In the genomic region with DNA sequence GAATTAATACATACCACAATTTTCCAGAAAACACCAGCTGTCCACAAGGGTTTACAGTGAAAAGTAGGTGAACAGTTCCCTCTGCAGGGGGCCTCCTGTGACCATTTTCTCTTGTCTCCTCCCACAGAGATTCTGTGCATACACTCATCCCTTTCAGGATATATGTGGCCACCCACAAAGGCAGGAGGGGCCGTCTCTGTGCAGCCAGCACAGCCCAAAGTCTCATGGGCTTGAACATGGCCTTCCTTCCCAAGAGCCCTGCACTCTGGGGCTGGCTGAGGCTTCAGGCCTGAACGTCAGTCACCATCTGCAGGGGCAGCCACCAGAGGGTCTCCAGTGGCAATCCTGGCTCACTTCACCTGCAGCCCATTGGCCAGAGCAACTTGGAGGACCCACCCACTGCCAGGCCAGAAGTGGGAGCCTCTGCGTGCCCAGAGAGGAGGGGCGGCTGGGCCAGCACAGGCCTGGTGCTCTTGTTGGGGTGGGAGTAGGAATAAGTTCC, we compare ENCODE assay signal across 11 cellular contexts. TPM values are rescaled to one million over a fixed set of nuclear protein-coding genes. Genes with fewer than 3 reads are reported as not detected.
DNase-seq lines count a peak whose midpoint lies in the region; ATAC-seq and TF ChIP-seq lines count a peak whose summit lies in the region.
"Had no signal": no experiment of that assay in that cellular context is flagged by ENCODE, and none has a peak within 500 bp of the region (broad histone marks: within the 10 kb centered on the region; RNA-seq: fewer than 3 reads in every experiment).

No MANE protein-coding gene starts in this region.

- H3K9me3 Mint-ChIP-seq in HFFc6 (no peaks in the 10 kb centered on the region), glutamatergic neuron (ENCODE audit: unreplicated experiment) (peaks cover 8% of the 10 kb centered on the region)

- H3K27ac Mint-ChIP-seq in HFFc6 (no peak overlapping the region), glutamatergic neuron (ENCODE audit: unreplicated experiment) (peak overlapping the region; percentile 15)

- no peaks in the 10 kb centered on the region for H3K36me3 Mint-ChIP-seq in HFFc6 (ENCODE audit: low read depth)
- no peaks in the 10 kb centered on the region for H3K36me3 Mint-ChIP-seq in glutamatergic neuron (ENCODE audit: unreplicated experiment)

- H3K4me1 Mint-ChIP-seq in HFFc6 (ENCODE audit: low read depth) (peaks cover 17% of the 10 kb centered on the region), glutamatergic neuron (ENCODE audit: low read depth, unreplicated experiment) (peaks cover 11% of the 10 kb centered on the region)

- H3K27me3 Mint-ChIP-seq in HFFc6 (ENCODE audit: insufficient read depth) (no peaks in the 10 kb centered on the region; the same call in none of the 2 replicates), glutamatergic neuron (ENCODE audit: unreplicated experiment) (peaks cover 11% of the 10 kb centered on the region)

- POLR2A ChIA-PET in AG04449 (lab: Yijun Ruan, JAX), result no interaction called here

- no peak overlapping the region for H3K4me3 Mint-ChIP-seq in HFFc6
- peak overlapping the region; percentile 30 for H3K4me3 Mint-ChIP-seq in glutamatergic neuron (ENCODE audit: unreplicated experiment)

- peak; percentile 10 for DNase-seq in AG04449 (ENCODE audit: low read depth, low spot score)
- DNase-seq in HFFc6, result peak; percentile 28
- DNase-seq in SK-N-DZ (ENCODE audit: low spot score), result peak; percentile 77
- DNase-seq in glutamatergic neuron, result peak; percentile 56
- no peak for DNase-seq in DMS114 treated with DMSO at 0.1 percent for 48 hours (lab: John Stamatoyannopoulos, UW; ENCODE audit: unreplicated experiment)
- no peak for DNase-seq in NCI-H748 (lab: John Stamatoyannopoulos, UW; ENCODE audit: unreplicated experiment)
- DNase-seq in NCI-H526 treated with DMSO at 0.1 percent for 48 hours (lab: John Stamatoyannopoulos, UW), result no peak
- DNase-seq: activated CD8-positive, alpha-beta memory T cell treated with anti-CD3 and anti-CD28 coated beads, Interleukin-2, amount 50 U/mL, for 4 hours; Calu3; NCI-H1092 had no signal

- TF ChIP-seq CTCF in AG04449 (IDR thresholded peaks at IDR 0.05; ENCODE audit: insufficient read depth, low read length, missing control alignments), result peak; percentile 9
- 0 out of 2 replicates have a peak, but pooled peaks have one; percentile 23 for TF ChIP-seq CTCF in HFFc6 (IDR thresholded peaks at IDR 0.05)
- no peak for TF ChIP-seq CTCF in glutamatergic neuron (IDR thresholded peaks at IDR 0.05; ENCODE audit: partially characterized antibody, unreplicated experiment)

- ATAC-seq in HG02610 (IDR thresholded peaks at IDR 0.05; ENCODE audit: unreplicated experiment), result no peak

- CTCF ChIA-PET in AG04449 (lab: Yijun Ruan, JAX), result interaction anchor here (0.6 to 1.4 kb wide), 3 partner anchors 46 to 126 kb away, joined by 3 to 4 read pairs (median 3); no protein-coding TSS in a partner anchor

- no peak overlapping the region for H3K4me3 ChIP-seq in AG04449 (ENCODE audit: low read depth, low read length)

RNA-seq across cellular contexts. Expression of gene TMEM161A, which starts 25.2 kb away (rescaled TPM):
- 10 to 100 TPM; 20.5 to 27.9 (median 25.4) TPM for total RNA-seq in HFFc6 (2021; fragmentation: NEBNext Ultra II Directional; extraction: Animal tissue kit (Norgen Biotek cat#: 25700))
- polyA plus RNA-seq in SK-N-DZ (2014; cell fraction: cytosol; rRNA removed), result 31.6 and 33.6 TPM in 2 replicates
- 78.7 and 92.4 TPM in 2 replicates for polyA plus RNA-seq in SK-N-DZ (2014; cell fraction: nucleus; rRNA removed)
- total RNA-seq in glutamatergic neuron (ENCODE audit: unreplicated experiment), result 16.2 TPM

RNA-seq across cellular contexts. Expression of gene SLC25A42, which starts 49.3 kb away (rescaled TPM):
- total RNA-seq in HFFc6 (2021; fragmentation: NEBNext Ultra II Directional; extraction: Animal tissue kit (Norgen Biotek cat#: 25700)), result 10 to 100 TPM in 3 of 6 experiments, 1 to 10 TPM in 3; 8.7 to 11.7 (median 9.9) TPM
- polyA plus RNA-seq in SK-N-DZ (2014; cell fraction: cytosol; rRNA removed), result 7.0 and 10.3 TPM in 2 replicates
- 10.6 and 17.8 TPM in 2 replicates for polyA plus RNA-seq in SK-N-DZ (2014; cell fraction: nucleus; rRNA removed)
- total RNA-seq in glutamatergic neuron (ENCODE audit: unreplicated experiment), result 14.2 TPM

RNA-seq across cellular contexts. Expression of gene MEF2B, which starts 57.0 kb away (rescaled TPM):
- total RNA-seq in HFFc6 (2021; fragmentation: NEBNext Ultra II Directional; extraction: Animal tissue kit (Norgen Biotek cat#: 25700)), result 1 to 10 TPM in 3 of 6 experiments, under 1 TPM in 3; 0.20 to 1.9 (median 0.82) TPM
- polyA plus RNA-seq in SK-N-DZ (2014; cell fraction: cytosol; rRNA removed), result 0.30 TPM in 1 of 2 replicates, not detected in the other
- 0.18 TPM in 1 of 2 replicates, not detected in the other for polyA plus RNA-seq in SK-N-DZ (2014; cell fraction: nucleus; rRNA removed)
- total RNA-seq in glutamatergic neuron (ENCODE audit: unreplicated experiment), result 1.7 TPM

Comparison
In these comparisons a context has a peak if more than half of its experiments do, and no peak if none do; other contexts are left out.
1. DNase-seq: peak in AG04449 (single experiment), HFFc6 (single experiment), SK-N-DZ (single experiment) and glutamatergic neuron (single experiment); none in DMS114 treated with DMSO at 0.1 percent for 48 hours (single experiment), NCI-H748 (single experiment) and NCI-H526 treated with DMSO at 0.1 percent for 48 hours (single experiment).